8 cellular contexts compared by ENCODE assay signal in the genomic region with DNA sequence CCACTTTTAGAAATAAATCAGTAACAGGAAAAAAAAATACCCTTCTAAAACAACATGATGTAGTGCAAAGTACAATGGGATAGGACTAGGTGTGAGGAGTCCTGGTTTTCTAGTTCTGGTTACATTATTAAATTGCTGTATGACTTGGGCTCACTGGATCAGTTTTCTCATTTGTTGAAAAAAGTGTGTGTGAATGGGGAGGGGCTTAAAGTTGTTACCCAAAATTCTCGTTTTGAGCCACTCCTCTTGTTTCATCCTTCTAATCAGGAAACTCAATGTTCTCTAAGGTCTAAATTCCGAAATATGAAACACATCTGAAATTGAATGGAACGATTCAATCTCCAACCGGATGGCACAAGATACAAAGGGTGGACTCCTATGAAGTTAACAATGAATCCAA. TPM values are rescaled to one million over a fixed set of nuclear protein-coding genes. Genes with fewer than 3 reads are reported as not detected.
DNase-seq lines count a peak whose midpoint lies in the region; ATAC-seq and TF ChIP-seq lines count a peak whose summit lies in the region.

No MANE protein-coding gene starts in this region.

- H3K27ac Mint-ChIP-seq in progenitor cell of endocrine pancreas, result peak overlapping the region; percentile 99

- TF ChIP-seq CTCF in epithelial cell of esophagus (IDR thresholded peaks at IDR 0.05; ENCODE audit: insufficient read depth, low read depth, low read length, missing control alignments), result no peak
- no peak for TF ChIP-seq CTCF in progenitor cell of endocrine pancreas (IDR thresholded peaks at IDR 0.05; ENCODE audit: unreplicated experiment)

- no peaks in the 10 kb centered on the region for H3K27me3 Mint-ChIP-seq in progenitor cell of endocrine pancreas

- no peak for ATAC-seq in HG02571 (IDR thresholded peaks at IDR 0.05; ENCODE audit: unreplicated experiment)

- DNase-seq in OCI-M1 (lab: John Stamatoyannopoulos, UW) (peak; percentile 60), epithelial cell of esophagus (ENCODE audit: low read depth) (no peak), progenitor cell of endocrine pancreas (ENCODE audit: low spot score, unreplicated experiment) (no peak), kidney glomerular epithelial cell (lab: John Stamatoyannopoulos, UW) (no peak), T1000 (lab: John Stamatoyannopoulos, UW) (no peak), NCI-H1105 (lab: John Stamatoyannopoulos, UW) (no peak)

- peak overlapping the region; percentile 94 for H3K4me3 ChIP-seq in GM08714 (ENCODE audit: low read length)
- peak overlapping the region; percentile 92 for H3K4me3 ChIP-seq in epithelial cell of esophagus (ENCODE audit: low read length)

- H3K36me3 Mint-ChIP-seq in progenitor cell of endocrine pancreas (ENCODE audit: insufficient read depth), result no peaks in the 10 kb centered on the region

- peak overlapping the region; percentile 99 for H3K4me3 Mint-ChIP-seq in progenitor cell of endocrine pancreas (ENCODE audit: low read depth)

- H3K4me1 Mint-ChIP-seq in progenitor cell of endocrine pancreas (ENCODE audit: low read depth), result peaks cover 53% of the 10 kb centered on the region

- H3K9me3 Mint-ChIP-seq in progenitor cell of endocrine pancreas (ENCODE audit: low read depth), result no peaks in the 10 kb centered on the region

RNA-seq across cellular contexts. Expression of gene WASL, which starts 1.7 kb away (rescaled TPM):
- total RNA-seq in progenitor cell of endocrine pancreas, result 38.0 and 38.2 TPM in 2 replicates
